In the genomic region with DNA sequence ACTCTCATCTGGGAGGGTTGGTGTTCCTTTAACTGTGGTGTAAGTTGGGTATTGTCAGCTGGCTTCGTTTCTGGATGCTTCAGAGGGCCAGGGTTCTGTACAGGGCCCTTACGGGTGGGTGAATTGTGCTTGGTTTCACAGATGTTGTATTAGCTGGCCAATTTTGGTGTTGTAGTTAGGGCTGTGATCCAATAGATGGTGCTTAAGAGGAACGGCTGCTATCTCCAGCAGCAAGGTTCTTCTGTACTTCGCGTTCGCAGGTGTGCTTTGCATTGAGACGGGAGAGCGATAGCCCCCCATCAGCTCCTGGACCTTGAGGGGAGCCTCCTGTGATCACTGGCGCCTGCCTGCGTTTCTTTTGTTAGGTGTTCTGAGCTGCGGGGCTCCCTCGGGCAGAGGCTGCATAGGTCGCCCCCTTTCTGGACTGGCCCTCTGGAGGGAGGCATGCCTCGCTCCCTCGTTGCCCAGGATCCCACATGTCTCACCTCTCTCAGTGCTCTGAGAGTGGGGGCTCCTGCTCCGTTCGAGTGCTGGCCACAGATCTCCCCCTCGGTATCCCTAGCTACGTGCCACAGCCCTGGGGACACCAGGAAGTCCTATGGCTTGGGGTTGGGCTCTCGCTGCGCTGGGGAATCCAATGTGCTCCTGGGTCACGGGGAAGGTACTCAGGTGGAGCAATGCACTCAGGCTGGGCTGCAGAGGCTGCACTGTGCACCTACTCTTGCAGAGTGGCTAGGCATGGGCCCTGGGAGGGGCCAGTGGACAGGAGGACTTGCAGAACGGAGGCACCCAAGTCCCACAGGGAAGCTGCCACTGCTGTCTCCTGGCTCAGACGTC, we compare ENCODE assay signal across 9 cellular contexts. TPM values are rescaled to one million over a fixed set of nuclear protein-coding genes. Genes with fewer than 3 reads are reported as not detected.
DNase-seq lines count a peak whose midpoint lies in the region; ATAC-seq and TF ChIP-seq lines count a peak whose summit lies in the region.
"Had no signal": no experiment of that assay in that cellular context is flagged by ENCODE, and none has a peak within 500 bp of the region (broad histone marks: within the 10 kb centered on the region; RNA-seq: fewer than 3 reads in every experiment).

No MANE protein-coding gene starts in this region.

- peak overlapping the region; percentile 45 for H3K4me3 ChIP-seq in SJCRH30
- H3K4me3 ChIP-seq in choroid plexus epithelial cell (ENCODE audit: low read depth, low read length) = peak overlapping the region; percentile 53
- H3K4me3 ChIP-seq in right lobe of liver = peak overlapping the region; percentile 25 to 29 (median 28)
- H3K4me3 ChIP-seq in suprapubic skin = peak overlapping the region; percentile 45

- no peak for TF ChIP-seq POLR2A in right lobe of liver (IDR thresholded peaks at IDR 0.05)
- no peak for TF ChIP-seq POLR2A in suprapubic skin (IDR thresholded peaks at IDR 0.05)

- H3K27me3 ChIP-seq in SJCRH30 (no peaks in the 10 kb centered on the region), right lobe of liver (no peaks in the 10 kb centered on the region), suprapubic skin (no peaks in the 10 kb centered on the region)

- intact Hi-C loops in right lobe of liver (cut with DNase I) = no loop called here

- WGBS in right lobe of liver (ENCODE audit: insufficient coverage, low coverage, low lambda C conversion rate, missing lambda C conversion rate) = 16% methylated on average over 4 of the region's 24 CpGs
- 39% methylated on average over 11 of the region's 24 CpGs for WGBS in suprapubic skin

- H3K36me3 ChIP-seq in SJCRH30 (no peaks in the 10 kb centered on the region), right lobe of liver (no peaks in the 10 kb centered on the region), suprapubic skin (no peaks in the 10 kb centered on the region)

- no peak overlapping the region for H3K27ac ChIP-seq in SJCRH30
- H3K27ac ChIP-seq in right lobe of liver = peak overlapping the region in 1 of 3 donors; percentile 28
- peak overlapping the region; percentile 59 for H3K27ac ChIP-seq in suprapubic skin

- peak; percentile 15 for ATAC-seq in GM19455 (IDR thresholded peaks at IDR 0.05; ENCODE audit: unreplicated experiment)
- ATAC-seq in HG03571 (IDR thresholded peaks at IDR 0.05; ENCODE audit: unreplicated experiment) = peak; percentile 39
- ATAC-seq in right lobe of liver = peak in 3 of 4 donors; percentile 0 to 16 (median 11)
- no peak for ATAC-seq in HG02884 (IDR thresholded peaks at IDR 0.05; ENCODE audit: unreplicated experiment)

- DNase-seq in DMS 273 treated with DMSO at 0.1 percent for 48 hours (lab: John Stamatoyannopoulos, UW) (peak; percentile 74), SJCRH30 (no peak), choroid plexus epithelial cell (ENCODE audit: low read depth) (peak; percentile 74), right lobe of liver (peak in 1 of 3 donors; percentile 26), suprapubic skin (ENCODE audit: low spot score in 2 of 2) (no peak)

- TF ChIP-seq CTCF in choroid plexus epithelial cell (conservative IDR thresholded peaks at IDR 0.05; ENCODE audit: low read depth, low read length) (peak; percentile 21), right lobe of liver (IDR thresholded peaks at IDR 0.05) (no peak), suprapubic skin (IDR thresholded peaks at IDR 0.05) (no peak)

- H3K9me3 ChIP-seq in SJCRH30 (replicated peaks) = no peaks in the 10 kb centered on the region
- no peaks in the 10 kb centered on the region for H3K9me3 ChIP-seq in right lobe of liver
- no peaks in the 10 kb centered on the region for H3K9me3 ChIP-seq in suprapubic skin

- TF ChIP-seq EP300 in suprapubic skin (IDR thresholded peaks at IDR 0.05) = no peak

- no peaks in the 10 kb centered on the region; the same call in 1 of the 2 replicates for H3K4me1 ChIP-seq in SJCRH30
- no peaks in the 10 kb centered on the region for H3K4me1 ChIP-seq in right lobe of liver
- peaks cover 24% of the 10 kb centered on the region for H3K4me1 ChIP-seq in suprapubic skin

RNA-seq across cellular contexts. Expression of a gene that starts 0.8 kb away (rescaled TPM):
- not detected in 2 replicates for total RNA-seq in SJCRH30 (2014; rRNA removed; shearing (Covaris generic))
- total RNA-seq in right lobe of liver (under 1 TPM in 2 of 6 experiments, not detected in 4; 0.09 to 0.12 TPM), suprapubic skin (not detected)
- total RNA-seq: activated CD8-positive, alpha-beta memory T cell treated with anti-CD3 and anti-CD28 coated beads for 36 hours had no signal

RNA-seq across cellular contexts. Expression of a gene that starts 58.7 kb away (rescaled TPM):
- 13.5 and 14.4 TPM in 2 replicates for total RNA-seq in SJCRH30 (2014; rRNA removed; shearing (Covaris generic))
- total RNA-seq in right lobe of liver = 10 to 100 TPM in 3 of 6 experiments, 1 to 10 TPM in 3; 2.6 to 17.5 (median 7.6) TPM
- 1 to 10 TPM; 1.2 to 7.5 (median 4.5) TPM for total RNA-seq in suprapubic skin

Comparison
In these comparisons a context has a peak if more than half of its experiments do, and no peak if none do; other contexts are left out.
1. DNase-seq: peak in DMS 273 treated with DMSO at 0.1 percent for 48 hours (single experiment) and choroid plexus epithelial cell (single experiment); none in SJCRH30 (0 of 2) and suprapubic skin (0 of 2).
2. Peak in every context shown above with its lines, with median percentiles within 50 percentile points of each other: H3K4me3 ChIP-seq.